ENCODE assay signal across 11 cellular contexts in the genomic region with DNA sequence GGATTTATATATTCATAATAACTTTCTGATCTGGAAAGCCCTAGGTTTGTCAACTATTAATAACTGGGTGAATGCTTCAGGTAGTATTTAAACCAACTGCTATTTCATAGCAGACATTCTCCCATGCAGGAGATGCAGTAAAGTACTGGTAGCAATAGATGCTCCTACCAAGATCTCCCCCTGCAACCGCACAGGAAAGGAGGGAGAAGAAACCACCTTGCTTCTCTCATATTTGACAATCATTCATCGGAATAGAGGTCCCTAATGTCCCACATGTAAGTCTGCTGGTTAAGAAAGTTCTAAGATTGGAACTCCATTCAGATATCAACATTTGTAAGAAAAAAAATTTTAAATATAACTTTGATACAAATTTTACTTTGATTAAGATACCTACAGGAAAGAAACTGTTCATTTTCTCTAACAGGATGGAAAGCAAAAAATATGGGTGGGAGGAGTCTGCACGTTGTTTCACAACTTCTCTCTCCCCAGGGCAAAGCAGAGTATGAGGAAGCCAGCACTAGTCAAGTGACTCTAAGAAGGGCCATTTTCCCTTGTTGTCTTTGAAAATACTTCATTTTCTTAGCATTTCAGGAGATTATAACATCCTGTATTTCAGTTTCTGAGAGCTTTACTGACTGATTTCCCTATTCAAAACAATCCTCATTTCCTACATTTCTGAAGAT. TPM values are rescaled to one million over a fixed set of nuclear protein-coding genes. Genes with fewer than 3 reads are reported as not detected.
DNase-seq lines count a peak whose midpoint lies in the region; ATAC-seq, FAIRE-seq and TF ChIP-seq lines count a peak whose summit lies in the region.
"Had no signal": no experiment of that assay in that cellular context is flagged by ENCODE, and none has a peak within 500 bp of the region (broad histone marks: within the 10 kb centered on the region; RNA-seq: fewer than 3 reads in every experiment).

A gene (plus strand): TSS at position 498 of the 683 bp plus-strand sequence. CDS start 5,359 bp downstream, outside the sequence.

- H3K36me3 Mint-ChIP-seq in activated T-helper 2 cell treated with anti-CD3 and anti-CD28 coated beads, Interferon-gamma antibody, Interleukin-2, Interleukin-4, amounts not matched to agents 10 μg/mL and 5 μg/mL and 100 μg/mL, durations not matched to agents 14 hours and 24 hours and 36 hours (ENCODE audit: low read depth): peaks cover 26% of the 10 kb centered on the region
- H3K36me3 Mint-ChIP-seq in natural killer cell treated with Interleukin-12 subunit alpha and Interleukin-12 subunit beta and Interleukin-15 and Interleukin-18, amount 100 ng/mL, for 72 hours: peaks cover 40% of the 10 kb centered on the region

- no peak within 1 kb of the TSS for H3K27ac ChIP-seq in brain microvascular endothelial cell
- H3K27ac ChIP-seq: colonic mucosa, neutrophil had no signal

- H3K36me3 ChIP-seq in brain microvascular endothelial cell (replicated peaks): no peaks in the 10 kb centered on the region
- H3K36me3 ChIP-seq: colonic mucosa, neutrophil had no signal

- intact Hi-C loops in activated T-helper 2 cell treated with anti-CD3 and anti-CD28 coated beads, Interferon-gamma antibody, Interleukin-2, Interleukin-4, amounts not matched to agents 10 μg/mL and 5 μg/mL and 100 μg/mL, durations not matched to agents 14 hours and 24 hours and 36 hours (cut with micrococcal nuclease): loop anchor here (2.0 kb wide), 3 partner anchors 78 to 146 kb away; a partner anchor contains a TSS

- TF ChIP-seq CTCF in brain microvascular endothelial cell (IDR thresholded peaks at IDR 0.05; ENCODE audit: low read depth, low read length, missing control alignments): no peak

- H3K27me3 ChIP-seq in brain microvascular endothelial cell (replicated peaks): no peaks in the 10 kb centered on the region
- H3K27me3 ChIP-seq: colonic mucosa, neutrophil had no signal

- in situ Hi-C loops in brain microvascular endothelial cell (cut with HindIII; ENCODE audit: low pct_ligation_motif_present, low sequenced_read_pairs): no loop called here

- H3K27ac Mint-ChIP-seq in activated T-helper 2 cell treated with anti-CD3 and anti-CD28 coated beads, Interferon-gamma antibody, Interleukin-2, Interleukin-4, amounts not matched to agents 10 μg/mL and 5 μg/mL and 100 μg/mL, durations not matched to agents 14 hours and 24 hours and 36 hours: peak within 1 kb of the TSS; percentile 91
- peak within 1 kb of the TSS; percentile 90 to 92 for H3K27ac Mint-ChIP-seq in natural killer cell treated with Interleukin-12 subunit alpha and Interleukin-12 subunit beta and Interleukin-15 and Interleukin-18, amount 100 ng/mL, for 72 hours

- FAIRE-seq in GM18507 (lab: Jason Lieb, UNC): peak; percentile 39

- H3K9me3 Mint-ChIP-seq in activated T-helper 2 cell treated with anti-CD3 and anti-CD28 coated beads, Interferon-gamma antibody, Interleukin-2, Interleukin-4, amounts not matched to agents 10 μg/mL and 5 μg/mL and 100 μg/mL, durations not matched to agents 14 hours and 24 hours and 36 hours: peaks cover 20% of the 10 kb centered on the region
- no peaks in the 10 kb centered on the region for H3K9me3 Mint-ChIP-seq in natural killer cell treated with Interleukin-12 subunit alpha and Interleukin-12 subunit beta and Interleukin-15 and Interleukin-18, amount 100 ng/mL, for 72 hours

- no peak for DNase-seq in GM18507 (ENCODE audit: extremely low spot score, insufficient read length, low read depth)
- DNase-seq in MV-4-11 (lab: John Stamatoyannopoulos, UW): peak; percentile 46
- DNase-seq in activated T-helper 2 cell treated with anti-CD3 and anti-CD28 coated beads, Interferon-gamma antibody, Interleukin-2, Interleukin-4, amounts not matched to agents 10 μg/mL and 5 μg/mL and 100 μg/mL, durations not matched to agents 14 hours and 24 hours and 36 hours (ENCODE audit: low spot score): peak; percentile 20
- no peak for DNase-seq in natural killer cell treated with Interleukin-12 subunit alpha and Interleukin-12 subunit beta and Interleukin-15 and Interleukin-18, amount 100 ng/mL, for 72 hours (ENCODE audit: low spot score)
- no peak for DNase-seq in brain microvascular endothelial cell
- no peak for DNase-seq in left lobe of liver (ENCODE audit: low spot score)
- DNase-seq: colonic mucosa, hypothalamus, Karpas-422 had no signal

- H3K27me3 Mint-ChIP-seq in activated T-helper 2 cell treated with anti-CD3 and anti-CD28 coated beads, Interferon-gamma antibody, Interleukin-2, Interleukin-4, amounts not matched to agents 10 μg/mL and 5 μg/mL and 100 μg/mL, durations not matched to agents 14 hours and 24 hours and 36 hours (ENCODE audit: low read depth): no peaks in the 10 kb centered on the region
- no peaks in the 10 kb centered on the region for H3K27me3 Mint-ChIP-seq in natural killer cell treated with Interleukin-12 subunit alpha and Interleukin-12 subunit beta and Interleukin-15 and Interleukin-18, amount 100 ng/mL, for 72 hours

- H3K4me1 Mint-ChIP-seq in activated T-helper 2 cell treated with anti-CD3 and anti-CD28 coated beads, Interferon-gamma antibody, Interleukin-2, Interleukin-4, amounts not matched to agents 10 μg/mL and 5 μg/mL and 100 μg/mL, durations not matched to agents 14 hours and 24 hours and 36 hours (ENCODE audit: low read depth): peaks cover 35% of the 10 kb centered on the region
- H3K4me1 Mint-ChIP-seq in natural killer cell treated with Interleukin-12 subunit alpha and Interleukin-12 subunit beta and Interleukin-15 and Interleukin-18, amount 100 ng/mL, for 72 hours (ENCODE audit: low read depth in 2 of 2): peaks cover 40 to 62% of the 10 kb centered on the region in 2 donors

- ATAC-seq in natural killer cell treated with Interleukin-12 subunit alpha and Interleukin-12 subunit beta and Interleukin-15 and Interleukin-18, amount 100 ng/mL, for 72 hours: peak in 1 of 2 donors; percentile 87
- ATAC-seq in HG03354 (IDR thresholded peaks at IDR 0.05; ENCODE audit: poor library complexity, severe bottlenecking, unreplicated experiment) (no peak), left lobe of liver (no peak)

- H3K4me3 Mint-ChIP-seq in activated T-helper 2 cell treated with anti-CD3 and anti-CD28 coated beads, Interferon-gamma antibody, Interleukin-2, Interleukin-4, amounts not matched to agents 10 μg/mL and 5 μg/mL and 100 μg/mL, durations not matched to agents 14 hours and 24 hours and 36 hours (ENCODE audit: low read depth): peak within 1 kb of the TSS; percentile 91
- peak within 1 kb of the TSS; percentile 98 for H3K4me3 Mint-ChIP-seq in natural killer cell treated with Interleukin-12 subunit alpha and Interleukin-12 subunit beta and Interleukin-15 and Interleukin-18, amount 100 ng/mL, for 72 hours

- H3K4me3 ChIP-seq in brain microvascular endothelial cell (ENCODE audit: low read depth, low read length): no peak within 1 kb of the TSS
- H3K4me3 ChIP-seq: colonic mucosa had no signal

RNA-seq across cellular contexts. Expression of the gene that starts here (rescaled TPM):
- total RNA-seq in activated T-helper 2 cell treated with anti-CD3 and anti-CD28 coated beads, Interferon-gamma antibody, Interleukin-2, Interleukin-4, amounts not matched to agents 10 μg/mL and 5 μg/mL and 100 μg/mL, durations not matched to agents 14 hours and 24 hours and 36 hours: 7.4 and 10.0 TPM in 2 replicates
- total RNA-seq in natural killer cell treated with Interleukin-12 subunit alpha and Interleukin-12 subunit beta and Interleukin-15 and Interleukin-18, amount 100 ng/mL, for 72 hours: 10 to 100 TPM; 47.7 to 64.7 TPM
- total RNA-seq in left lobe of liver: 0.18 TPM

Comparison
In these comparisons a context has a peak if more than half of its experiments do, and no peak if none do; other contexts are left out.
1. DNase-seq: peak in MV-4-11 (single experiment) and activated T-helper 2 cell treated with anti-CD3 and anti-CD28 coated beads, Interferon-gamma antibody, Interleukin-2, Interleukin-4, amounts not matched to agents 10 μg/mL and 5 μg/mL and 100 μg/mL, durations not matched to agents 14 hours and 24 hours and 36 hours (single experiment); none in GM18507 (single experiment), natural killer cell treated with Interleukin-12 subunit alpha and Interleukin-12 subunit beta and Interleukin-15 and Interleukin-18, amount 100 ng/mL, for 72 hours (single experiment), brain microvascular endothelial cell (single experiment) and left lobe of liver (single experiment).